ENCODE assay signal across 27 cellular contexts in genomic region chr1:174315239-174315638, GRCh38.
"Had no signal": no experiment of that assay in that cellular context is flagged by ENCODE, and none has a peak within 500 bp of the region (broad histone marks: within the 10 kb centered on the region; RNA-seq: fewer than 3 reads in every experiment).

No MANE protein-coding gene starts in this region.

- H3K27ac Mint-ChIP-seq: dendritic cell treated with granulocyte-macrophage colony-stimulating factor and Interleukin-4, amounts not matched to agents 40 ng/mL and 50 ng/mL, for 4 days; effector memory CD8-positive, alpha-beta T cell; natural killer cell treated with Interleukin-12 subunit alpha and Interleukin-12 subunit beta and Interleukin-15 and Interleukin-18, amount 100 ng/mL, for 72 hours; progenitor cell of endocrine pancreas; type B pancreatic cell had no signal

- H3K4me1 ChIP-seq: colonic mucosa, gastrocnemius medialis, parathyroid adenoma, testis, tibial artery had no signal

- H3K27ac ChIP-seq: colonic mucosa, gastrocnemius medialis, neutrophil, parathyroid adenoma, testis, tibial artery had no signal

- H3K4me1 Mint-ChIP-seq: neural crest cell had no signal

- H3K9ac ChIP-seq: parathyroid adenoma had no signal

- FAIRE-seq: endometrium, keratinocyte had no signal

- H3K79me2 ChIP-seq: parathyroid adenoma had no signal

- H2AFZ ChIP-seq: parathyroid adenoma had no signal

- H3K27me3 Mint-ChIP-seq: dendritic cell treated with granulocyte-macrophage colony-stimulating factor and Interleukin-4, amounts not matched to agents 40 ng/mL and 50 ng/mL, for 4 days; effector memory CD8-positive, alpha-beta T cell; memory B cell; natural killer cell treated with Interleukin-12 subunit alpha and Interleukin-12 subunit beta and Interleukin-15 and Interleukin-18, amount 100 ng/mL, for 72 hours; progenitor cell of endocrine pancreas; type B pancreatic cell had no signal

- H3K36me3 ChIP-seq: colonic mucosa, neutrophil had no signal

- H3K27me3 ChIP-seq: colonic mucosa, gastrocnemius medialis, neutrophil, testis, tibial artery had no signal

- H3K4me2 ChIP-seq: smooth muscle cell had no signal

- H3K9me3 ChIP-seq: colonic mucosa, testis had no signal

- H3K4me3 Mint-ChIP-seq: dendritic cell treated with granulocyte-macrophage colony-stimulating factor and Interleukin-4, amounts not matched to agents 40 ng/mL and 50 ng/mL, for 4 days; memory B cell; natural killer cell treated with Interleukin-12 subunit alpha and Interleukin-12 subunit beta and Interleukin-15 and Interleukin-18, amount 100 ng/mL, for 72 hours; neural crest cell; type B pancreatic cell had no signal

- ATAC-seq: effector memory CD8-positive, alpha-beta T cell; gastrocnemius medialis; left ventricle myocardium superior; natural killer cell treated with Interleukin-12 subunit alpha and Interleukin-12 subunit beta and Interleukin-15 and Interleukin-18, amount 100 ng/mL, for 72 hours; sciatic nerve; stimulated activated naive CD8-positive, alpha-beta T cell treated with anti-CD3 and anti-CD28 coated beads, Interleukin-15, Interleukin-2, amounts not matched to agents 100 U/mL and 50 U/mL, for 24 hours had no signal

- DNase-seq: colonic mucosa; effector memory CD8-positive, alpha-beta T cell; foreskin fibroblast; gastrocnemius medialis; head of caudate nucleus; left ventricle myocardium superior; stimulated activated CD4-positive, alpha-beta T cell treated with anti-CD3 and anti-CD28 coated beads, Interleukin-12 subunit alpha, Interleukin-12 subunit beta, amount 100 ng/mL, for 4 hours; stimulated activated CD4-positive, alpha-beta T cell treated with anti-CD3 and anti-CD28 coated beads, Interleukin-1b, Interleukin-23, amount 100 ng/mL, for 48 hours; stimulated activated CD4-positive, alpha-beta T cell treated with anti-CD3 and anti-CD28 coated beads, Interleukin-4, amount 100 ng/mL, for 1 hour; stimulated activated CD8-positive, alpha-beta memory T cell treated with anti-CD3 and anti-CD28 coated beads, Interleukin-4, amount 100 ng/mL, for 48 hours; stimulated activated naive CD8-positive, alpha-beta T cell treated with anti-CD3 and anti-CD28 coated beads, Interleukin-15, Interleukin-2, amounts not matched to agents 100 U/mL and 50 U/mL, for 24 hours; substantia nigra; testis; tibial artery had no signal

- H3K4me3 ChIP-seq: colonic mucosa, gastrocnemius medialis, lung, smooth muscle cell, testis, tibial artery had no signal
